ENCODE assay signal across 8 cellular contexts in the genomic region with DNA sequence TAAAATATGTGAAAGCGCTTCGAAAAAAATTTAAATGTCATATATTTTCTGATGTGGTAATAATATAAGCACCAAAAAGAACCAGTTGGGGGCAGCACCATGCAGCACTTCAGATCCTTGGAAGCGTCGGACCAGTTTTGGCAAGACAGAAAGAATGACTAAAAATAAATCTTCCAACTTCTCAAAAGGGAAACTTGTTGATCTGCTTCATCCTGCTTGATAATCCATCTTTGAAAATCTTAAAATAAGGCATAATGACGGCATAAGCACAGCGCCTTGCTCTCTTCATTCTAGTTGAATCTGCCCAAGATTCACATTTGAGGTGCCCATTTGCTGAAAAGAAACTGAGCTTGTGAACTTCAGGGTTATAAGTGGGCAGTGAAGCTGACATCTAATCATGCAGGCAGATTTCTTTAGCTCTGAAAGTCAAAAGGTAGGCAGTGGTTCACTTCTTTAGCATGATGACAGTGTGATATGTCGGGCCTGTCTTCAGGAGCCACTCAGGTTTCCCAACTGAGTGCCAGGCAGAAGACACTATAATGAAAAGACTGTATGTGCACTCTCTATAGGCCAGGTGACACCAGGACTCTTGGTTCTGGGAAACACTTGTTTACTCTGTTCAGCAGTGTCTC. TPM values are rescaled to one million over a fixed set of nuclear protein-coding genes. Genes with fewer than 3 reads are reported as not detected.
DNase-seq lines count a peak whose midpoint lies in the region; ATAC-seq and TF ChIP-seq lines count a peak whose summit lies in the region.

No MANE protein-coding gene starts in this region.

- peaks cover 10% of the 10 kb centered on the region for H3K4me1 ChIP-seq in RWPE2 (ENCODE audit: insufficient read depth, poor library complexity, severe bottlenecking)
- H3K4me1 ChIP-seq in ascending aorta, result peaks cover 4 to 8% of the 10 kb centered on the region in 2 donors
- H3K4me1 ChIP-seq in hepatocyte (ENCODE audit: insufficient read depth), result peaks cover 10% of the 10 kb centered on the region

- H3K27me3 ChIP-seq in RWPE2 (ENCODE audit: insufficient read depth, poor library complexity, severe bottlenecking) (no peaks in the 10 kb centered on the region), ascending aorta (no peaks in the 10 kb centered on the region), hepatocyte (no peaks in the 10 kb centered on the region)

- H3K36me3 ChIP-seq in RWPE2 (ENCODE audit: low read depth) (no peaks in the 10 kb centered on the region), ascending aorta (no peaks in the 10 kb centered on the region), hepatocyte (replicated peaks; ENCODE audit: insufficient read depth, low read depth) (no peaks in the 10 kb centered on the region)

- no peaks in the 10 kb centered on the region for H3K9me2 ChIP-seq in hepatocyte (replicated peaks; ENCODE audit: insufficient read depth)

- H4K20me1 ChIP-seq in hepatocyte (ENCODE audit: insufficient read depth, poor library complexity, severe bottlenecking), result no peaks in the 10 kb centered on the region

- peak overlapping the region; percentile 41 for H3K4me2 ChIP-seq in hepatocyte

- no peaks in the 10 kb centered on the region for H3K9me3 ChIP-seq in RWPE2 (ENCODE audit: severe bottlenecking)
- H3K9me3 ChIP-seq in ascending aorta, result no peaks in the 10 kb centered on the region
- H3K9me3 ChIP-seq in hepatocyte (ENCODE audit: low read depth), result no peaks in the 10 kb centered on the region

- H2AFZ ChIP-seq in hepatocyte, result peak overlapping the region; percentile 6

- peak; percentile 81 for TF ChIP-seq CTCF in RWPE2 (IDR thresholded peaks at IDR 0.05; ENCODE audit: poor library complexity, severe bottlenecking)
- peak; percentile 66 to 79 (median 75) for TF ChIP-seq CTCF in ascending aorta (IDR thresholded peaks at IDR 0.05)
- peak; percentile 83 for TF ChIP-seq CTCF in hepatocyte (IDR thresholded peaks at IDR 0.05; ENCODE audit: poor library complexity)

- no peak for TF ChIP-seq EP300 in Ishikawa (IDR thresholded peaks at IDR 0.05; ENCODE audit: borderline replicate concordance)

- intact Hi-C loops in ascending aorta (cut with DNase I), result loop anchor here (1.0 kb wide), 2 partner anchors 131 to 210 kb away; partner anchors contain the start of gene TESK2

- H3K4me3 ChIP-seq in RWPE2 (ENCODE audit: severe bottlenecking) (no peak overlapping the region), ascending aorta (peak overlapping the region in 1 of 2 donors; percentile 43), hepatocyte (no peak overlapping the region), skeletal muscle cell (ENCODE audit: low read depth, low read length) (no peak overlapping the region)

- WGBS in hepatocyte (ENCODE audit: low lambda C conversion rate, missing lambda C conversion rate), result 48% methylated on average over 7 of the region's 7 CpGs

- DNase-seq in D341Med (ENCODE audit: low spot score), result peak; percentile 59
- no peak for DNase-seq in RWPE2 (ENCODE audit: low spot score)
- DNase-seq in ascending aorta (ENCODE audit: low spot score in 2 of 2), result peak in 1 of 2 donors; percentile 83
- DNase-seq in hepatocyte (ENCODE audit: low spot score), result peak; percentile 82
- DNase-seq in skeletal muscle cell (ENCODE audit: low read depth), result peak; percentile 32
- DNase-seq in hepatic stellate cell (ENCODE audit: low spot score), result no peak

- peak; percentile 81 for TF ChIP-seq RAD21 in Ishikawa (IDR thresholded peaks at IDR 0.05; ENCODE audit: low read depth)

- H3K27ac ChIP-seq in RWPE2 (ENCODE audit: poor library complexity, severe bottlenecking) (no peak overlapping the region), ascending aorta (peak overlapping the region; percentile 63 to 77), hepatocyte (peak overlapping the region; percentile 42)

- no peaks in the 10 kb centered on the region for H3K79me2 ChIP-seq in hepatocyte

- 0 out of 3 replicates have a peak, but pooled peaks have one; percentile 31 for ATAC-seq in RWPE2 (ENCODE audit: low read depth)
- no peak for ATAC-seq in GM18909 (IDR thresholded peaks at IDR 0.05; ENCODE audit: poor library complexity, unreplicated experiment)

TF ChIP-seq in Ishikawa, 13 proteins besides CTCF, POLR2A, EP300 and RAD21:
- no peak for TF ChIP-seq TEAD4 (IDR thresholded peaks at IDR 0.05)

RNA-seq across cellular contexts. Expression of gene MUTYH, which starts 19.8 kb away (rescaled TPM):
- total RNA-seq in ascending aorta (1.8 TPM), hepatocyte (16.6 and 23.5 TPM in 2 replicates)
- 24.9 and 29.6 TPM in 2 replicates for polyA plus RNA-seq in hepatocyte

RNA-seq across cellular contexts. Expression of gene TOE1, which starts 20.0 kb away (rescaled TPM):
- total RNA-seq in ascending aorta (6.9 TPM), hepatocyte (10.4 and 10.6 TPM in 2 replicates)
- 12.2 and 17.4 TPM in 2 replicates for polyA plus RNA-seq in hepatocyte

RNA-seq across cellular contexts. Expression of gene HPDL, which starts 33.3 kb away (rescaled TPM):
- total RNA-seq in ascending aorta, result not detected
- 3.9 and 6.2 TPM in 2 replicates for total RNA-seq in hepatocyte
- polyA plus RNA-seq in hepatocyte, result 5.1 and 5.8 TPM in 2 replicates

Comparison
In these comparisons a context has a peak if more than half of its experiments do, and no peak if none do; other contexts are left out.
1. DNase-seq: peak in D341Med (single experiment), hepatocyte (single experiment) and skeletal muscle cell (single experiment); none in RWPE2 (single experiment) and hepatic stellate cell (single experiment).
2. Peak in every context shown above with its lines, with median percentiles within 50 percentile points of each other: CTCF ChIP-seq.